Comparison of ENCODE assay signal across 20 cellular contexts in the genomic region with DNA sequence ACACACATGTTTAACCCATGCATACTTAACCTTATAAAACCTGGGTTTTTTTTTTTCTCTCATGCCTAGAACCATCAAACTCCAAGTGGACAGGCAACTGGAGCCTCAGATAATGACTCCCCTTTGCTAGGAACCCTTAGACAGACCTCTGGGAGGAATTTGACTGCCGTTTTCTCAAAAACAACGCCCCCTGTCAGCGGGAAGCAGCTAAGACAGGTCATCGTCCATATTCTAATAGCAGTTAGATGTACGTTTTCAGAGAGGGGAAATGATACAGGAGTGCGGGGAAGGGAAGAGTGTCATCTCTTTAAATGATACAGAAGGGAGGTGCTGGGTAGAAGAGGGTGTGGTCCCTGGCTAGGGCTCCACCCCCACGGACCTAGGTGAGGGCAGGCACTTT. TPM values are rescaled to one million over a fixed set of nuclear protein-coding genes. Genes with fewer than 3 reads are reported as not detected.
DNase-seq lines count a peak whose midpoint lies in the region; ATAC-seq and TF ChIP-seq lines count a peak whose summit lies in the region.
"Had no signal": no experiment of that assay in that cellular context is flagged by ENCODE, and none has a peak within 500 bp of the region (broad histone marks: within the 10 kb centered on the region; RNA-seq: fewer than 3 reads in every experiment).

No MANE protein-coding gene starts in this region.

- H3K9me3 Mint-ChIP-seq in endodermal cell (peaks cover 45% of the 10 kb centered on the region), type B pancreatic cell (peaks cover 14% of the 10 kb centered on the region)

- H3K9me3 ChIP-seq in cardiac muscle cell (ENCODE audit: low read depth), result no peaks in the 10 kb centered on the region
- H3K9me3 ChIP-seq in left ventricle myocardium inferior (replicated peaks), result peaks cover 19% of the 10 kb centered on the region
- peaks cover 46% of the 10 kb centered on the region for H3K9me3 ChIP-seq in endodermal cell (ENCODE audit: control insufficient read depth, low read length)
- H3K9me3 ChIP-seq: colonic mucosa had no signal

- no peaks in the 10 kb centered on the region for H3K36me3 ChIP-seq in cardiac muscle cell
- H3K36me3 ChIP-seq in left ventricle myocardium inferior, result no peaks in the 10 kb centered on the region
- H3K36me3 ChIP-seq in endodermal cell (ENCODE audit: control insufficient read depth, insufficient read depth, low read length), result peaks cover 11% of the 10 kb centered on the region
- H3K36me3 ChIP-seq: colonic mucosa, heart left ventricle had no signal

- H3K36me3 Mint-ChIP-seq in endodermal cell (ENCODE audit: low read depth) (peaks cover 57% of the 10 kb centered on the region), type B pancreatic cell (peaks cover 19% of the 10 kb centered on the region)

- H3K27ac Mint-ChIP-seq in endodermal cell (no peak overlapping the region), type B pancreatic cell (no peak overlapping the region)
- H3K27ac Mint-ChIP-seq: nephron had no signal

- intact Hi-C loops in left ventricle myocardium inferior (cut with micrococcal nuclease), result no loop called here
- intact Hi-C loops in head of caudate nucleus (cut with DNase I), result no loop called here

- DNase-seq in cardiac muscle cell (ENCODE audit: low read depth in 1 of 2, low spot score in 1 of 2) (no peak), left ventricle myocardium inferior (no peak), NCI-H69 (lab: John Stamatoyannopoulos, UW) (peak; percentile 34), endodermal cell (no peak), type B pancreatic cell (ENCODE audit: extremely low spot score, unreplicated experiment) (no peak), UCSD-AML1 (lab: John Stamatoyannopoulos, UW; ENCODE audit: unreplicated experiment) (no peak), head of caudate nucleus (no peak)
- DNase-seq: activated effector memory CD4-positive, alpha-beta T cell treated with anti-CD3 and anti-CD28 coated beads, Interleukin-2, amount 50 U/mL, for 16 hours; anterior cingulate cortex; colonic mucosa; GF-D8; heart left ventricle; mesenchymal stem cell; NCI-H774 had no signal

- no peaks in the 10 kb centered on the region for H3K27me3 ChIP-seq in cardiac muscle cell
- H3K27me3 ChIP-seq in left ventricle myocardium inferior (ENCODE audit: low read depth), result peaks cover 60% of the 10 kb centered on the region
- H3K27me3 ChIP-seq in endodermal cell (ENCODE audit: control insufficient read depth, insufficient read depth, low read length, poor library complexity, severe bottlenecking), result no peaks in the 10 kb centered on the region
- H3K27me3 ChIP-seq: colonic mucosa had no signal

- no peak overlapping the region for H3K4me3 ChIP-seq in cardiac muscle cell
- H3K4me3 ChIP-seq in left ventricle myocardium inferior, result no peak overlapping the region
- H3K4me3 ChIP-seq in endodermal cell (ENCODE audit: low read length), result no peak overlapping the region
- H3K4me3 ChIP-seq: colonic mucosa, heart left ventricle had no signal

- peaks cover 6% of the 10 kb centered on the region for H3K4me1 ChIP-seq in cardiac muscle cell (ENCODE audit: low read depth)
- peaks cover 5% of the 10 kb centered on the region for H3K4me1 ChIP-seq in left ventricle myocardium inferior
- no peaks in the 10 kb centered on the region for H3K4me1 ChIP-seq in endodermal cell (ENCODE audit: control insufficient read depth, insufficient read depth, low read length)
- H3K4me1 ChIP-seq: colonic mucosa had no signal

- no peak overlapping the region for H3K9ac ChIP-seq in endodermal cell (ENCODE audit: extremely low read depth, low read length, poor library complexity, severe bottlenecking)

- WGBS in endodermal cell (ENCODE audit: insufficient coverage in 1 of 2, insufficient read length in 1 of 2), 2 experiments, result 34 to 71% methylated on average over 5 to 7 of the region's 7 CpGs

- peak; percentile 8 for TF ChIP-seq CTCF in cardiac muscle cell (IDR thresholded peaks at IDR 0.05; ENCODE audit: low read depth, low read length)
- no peak for TF ChIP-seq CTCF in left ventricle myocardium inferior (IDR thresholded peaks at IDR 0.05; ENCODE audit: borderline replicate concordance)
- peak; percentile 61 for TF ChIP-seq CTCF in endodermal cell (conservative IDR thresholded peaks at IDR 0.05)
- TF ChIP-seq CTCF in type B pancreatic cell (conservative IDR thresholded peaks at IDR 0.05), result peak; percentile 55

- H3K4me3 Mint-ChIP-seq in endodermal cell (no peak overlapping the region), type B pancreatic cell (no peak overlapping the region)
- H3K4me3 Mint-ChIP-seq: nephron had no signal

- H3K27me3 Mint-ChIP-seq in endodermal cell (ENCODE audit: insufficient read depth) (no peaks in the 10 kb centered on the region), type B pancreatic cell (peaks cover 3% of the 10 kb centered on the region)

- ATAC-seq in HG03135 (IDR thresholded peaks at IDR 0.05; ENCODE audit: unreplicated experiment), result no peak
- ATAC-seq: heart left ventricle had no signal

- H3K27ac ChIP-seq in cardiac muscle cell (no peak overlapping the region), left ventricle myocardium inferior (replicated peaks) (no peak overlapping the region), endodermal cell (ENCODE audit: low read depth, low read length) (no peak overlapping the region)
- H3K27ac ChIP-seq: colonic mucosa, epithelial cell of prostate, heart left ventricle had no signal

- H3K4me1 Mint-ChIP-seq in endodermal cell, result peaks cover 7% of the 10 kb centered on the region
- peaks cover 3% of the 10 kb centered on the region for H3K4me1 Mint-ChIP-seq in type B pancreatic cell (ENCODE audit: unreplicated experiment)
- H3K4me1 Mint-ChIP-seq: nephron had no signal

RNA-seq across cellular contexts. Expression of a gene that starts 34.7 kb away (rescaled TPM):
- total RNA-seq in cardiac muscle cell (5.9 and 9.5 TPM in 2 replicates), left ventricle myocardium inferior (1.8 TPM), endodermal cell (10 to 100 TPM; 14.1 to 16.5 TPM), type B pancreatic cell (ENCODE audit: low replicate concordance) (6.4 and 8.7 TPM in 2 replicates)
- polyA plus RNA-seq in cardiac muscle cell, result 3.3 and 4.1 TPM in 2 replicates
- 13.7 TPM for polyA plus RNA-seq in endodermal cell (2013, experiment 1 of 2)
- 14.0 TPM for polyA plus RNA-seq in endodermal cell (2013, experiment 2 of 2)

RNA-seq across cellular contexts. Expression of a gene that starts 50.0 kb away (rescaled TPM):
- not detected in 2 replicates for total RNA-seq in cardiac muscle cell
- 0.56 TPM in 1 of 2 replicates, not detected in the other for polyA plus RNA-seq in cardiac muscle cell
- not detected for total RNA-seq in left ventricle myocardium inferior
- total RNA-seq in endodermal cell, result not detected
- not detected for polyA plus RNA-seq in endodermal cell (2013, experiment 1 of 2)
- polyA plus RNA-seq in endodermal cell (2013, experiment 2 of 2), result not detected
- total RNA-seq in type B pancreatic cell (ENCODE audit: low replicate concordance), result not detected in 2 replicates
- total RNA-seq: colonic mucosa; heart left ventricle; pulmonary artery endothelial cell; T-helper 1 cell treated with Interleukin-12 subunit alpha and Interleukin-12 subunit beta and Interleukin-4 antibody, amounts not matched to agents 30 ng/mL and 1 ng/mL, for 36 hours had no signal
- polyA plus RNA-seq: heart left ventricle, keratinocyte had no signal
